In the genomic region with DNA sequence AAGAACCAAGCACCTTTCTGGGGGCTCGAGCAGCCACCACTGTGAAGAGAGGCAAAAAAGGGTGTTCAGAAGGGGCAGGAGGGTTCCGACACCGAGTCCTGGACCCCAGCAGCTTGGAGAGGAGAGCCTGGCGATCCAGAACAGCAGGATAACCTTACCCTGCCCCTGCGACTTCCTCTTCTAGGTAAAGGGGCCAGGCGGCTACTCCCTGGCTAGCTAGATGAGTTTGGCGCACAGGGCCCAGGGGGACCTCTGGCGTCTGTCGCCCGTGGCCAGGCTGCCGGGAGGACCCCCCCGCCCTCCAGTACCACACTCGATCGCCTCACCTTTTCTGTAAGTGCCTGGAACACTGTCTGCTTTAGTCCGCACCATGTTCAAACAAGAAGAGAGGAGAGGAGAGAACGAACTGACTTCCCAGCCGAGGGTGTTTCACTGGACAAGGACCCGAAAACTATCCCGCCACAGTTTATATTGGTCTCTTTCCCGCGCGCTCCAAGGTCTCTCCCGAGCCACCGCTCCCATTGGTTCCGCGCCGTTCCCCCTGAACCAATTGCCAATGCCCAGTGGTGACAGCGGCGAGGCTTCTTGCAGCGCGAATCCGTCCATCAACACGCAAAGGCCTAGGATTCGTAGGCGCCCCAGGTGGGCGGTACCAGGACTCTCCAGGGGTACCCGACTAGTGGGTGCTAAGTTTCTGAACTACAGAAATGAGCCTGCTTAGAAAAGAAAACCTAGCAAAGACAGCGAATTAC, we compare ENCODE assay signal across 8 cellular contexts. TPM values are rescaled to one million over a fixed set of nuclear protein-coding genes. Genes with fewer than 3 reads are reported as not detected.
A peak's percentile ranks its signal among the peaks of the same experiment; 100 is the strongest.
DNase-seq lines count a peak whose midpoint lies in the region; ATAC-seq and TF ChIP-seq lines count a peak whose summit lies in the region.

A gene with protein sequence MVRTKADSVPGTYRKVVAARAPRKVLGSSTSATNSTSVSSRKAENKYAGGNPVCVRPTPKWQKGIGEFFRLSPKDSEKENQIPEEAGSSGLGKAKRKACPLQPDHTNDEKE (minus strand): TSS at position 442 of the 752 bp plus-strand sequence. CDS start 70 bp downstream, at position 372.

- H3K9me3 ChIP-seq in DND-41 (ENCODE audit: insufficient read depth, low read length, severe bottlenecking) (no peaks in the 10 kb centered on the region), Panc1 (ENCODE audit: control insufficient read depth, insufficient read depth, low read depth, low read length) (no peaks in the 10 kb centered on the region), muscle layer of colon (ENCODE audit: low read length) (no peaks in the 10 kb centered on the region)

- peak within 1 kb of the TSS; percentile 90 for H3K4me3 Mint-ChIP-seq in activated T-cell treated with anti-CD3 and anti-CD28 coated beads, Interleukin-2, amount 50 U/mL, for 24 hours

- peak; percentile 97 for DNase-seq in DND-41
- peak; percentile 83 for DNase-seq in Panc1 (ENCODE audit: low read depth, low spot score)
- DNase-seq in activated T-cell treated with anti-CD3 and anti-CD28 coated beads, Interleukin-2, amount 50 U/mL, for 24 hours: peak; percentile 92
- DNase-seq in stimulated activated CD8-positive, alpha-beta memory T cell treated with anti-CD3 and anti-CD28 coated beads, Interleukin-7, amount 100 ng/mL, for 1 hour (ENCODE audit: low read depth in 2 of 2): peak; percentile 77 to 81

- H3K36me3 Mint-ChIP-seq in activated T-cell treated with anti-CD3 and anti-CD28 coated beads, Interleukin-2, amount 50 U/mL, for 24 hours (ENCODE audit: low read depth): peaks cover 43% of the 10 kb centered on the region

- no peaks in the 10 kb centered on the region for H3K27me3 Mint-ChIP-seq in activated T-cell treated with anti-CD3 and anti-CD28 coated beads, Interleukin-2, amount 50 U/mL, for 24 hours

- TSS peak; percentile 91 for BruUV-seq in Panc1 (replicated peaks; lab: Mats Ljungman, UMichigan)

- ATAC-seq in DND-41 (ENCODE audit: insufficient read depth, low read depth): peak; percentile 98
- ATAC-seq in GM21786 (IDR thresholded peaks at IDR 0.05; ENCODE audit: unreplicated experiment): peak; percentile 95
- peak; percentile 98 for ATAC-seq in Panc1
- ATAC-seq in esophagus mucosa: peak; percentile 98

- H3K27ac Mint-ChIP-seq in activated T-cell treated with anti-CD3 and anti-CD28 coated beads, Interleukin-2, amount 50 U/mL, for 24 hours: peak within 1 kb of the TSS; percentile 93

- H3K27me3 ChIP-seq in DND-41 (ENCODE audit: insufficient read depth, low read length, poor library complexity): no peaks in the 10 kb centered on the region
- no peaks in the 10 kb centered on the region for H3K27me3 ChIP-seq in KMS-11 (ENCODE audit: insufficient read depth, low read depth)
- H3K27me3 ChIP-seq in Panc1 (ENCODE audit: control insufficient read depth, insufficient read depth, low read length): no peaks in the 10 kb centered on the region
- no peaks in the 10 kb centered on the region for H3K27me3 ChIP-seq in muscle layer of colon (ENCODE audit: control insufficient read depth in 1 of 2, insufficient read depth in 2 of 2, low read length in 2 of 2)

- H3K9ac ChIP-seq in DND-41 (ENCODE audit: low read depth, low read length): peak within 1 kb of the TSS; percentile 73
- H3K9ac ChIP-seq in KMS-11: peak within 1 kb of the TSS; percentile 75
- no peak within 1 kb of the TSS for H3K9ac ChIP-seq in muscle layer of colon (ENCODE audit: low read length)

- H3K4me1 ChIP-seq in DND-41 (ENCODE audit: insufficient read depth, low read length) (peaks cover 47% of the 10 kb centered on the region), KMS-11 (ENCODE audit: low read depth, poor library complexity, severe bottlenecking) (peaks cover 25% of the 10 kb centered on the region), Panc1 (ENCODE audit: control insufficient read depth, insufficient read depth, low read length) (peaks cover 11% of the 10 kb centered on the region), muscle layer of colon (ENCODE audit: insufficient read depth, low read length) (peaks cover 4% of the 10 kb centered on the region)

- H2AFZ ChIP-seq in DND-41 (ENCODE audit: low read depth, low read length) (peak within 1 kb of the TSS; percentile 81), KMS-11 (ENCODE audit: low read depth) (peak within 1 kb of the TSS; percentile 80)

- intact Hi-C loops in Panc1 (cut with micrococcal nuclease; ENCODE audit: unreplicated experiment): no loop called here

- no peaks in the 10 kb centered on the region for H3K9me3 Mint-ChIP-seq in activated T-cell treated with anti-CD3 and anti-CD28 coated beads, Interleukin-2, amount 50 U/mL, for 24 hours

- in situ Hi-C loops in Panc1 (cut with HindIII; ENCODE audit: low pct_unique_long_range_greater_than_20kb, low sequenced_read_pairs): no loop called here

- H3K4me1 Mint-ChIP-seq in activated T-cell treated with anti-CD3 and anti-CD28 coated beads, Interleukin-2, amount 50 U/mL, for 24 hours (ENCODE audit: low read depth): peaks cover 20% of the 10 kb centered on the region

- peak; percentile 13 for TF ChIP-seq CTCF in DND-41 (IDR thresholded peaks at IDR 0.05; ENCODE audit: borderline replicate concordance, extremely low read depth, low read length, poor library complexity, severe bottlenecking)
- TF ChIP-seq CTCF in KMS-11 (conservative IDR thresholded peaks at IDR 0.05; ENCODE audit: low read depth, low read length): no peak
- TF ChIP-seq CTCF in Panc1 (IDR thresholded peaks at IDR 0.05): no peak

- H3K4me2 ChIP-seq in DND-41 (ENCODE audit: insufficient read depth, low read length) (peak within 1 kb of the TSS; percentile 73), KMS-11 (peak within 1 kb of the TSS; percentile 67)

- CTCF ChIA-PET in Panc1 (lab: Charles Lee): no interaction called here

- POLR2A ChIA-PET in Panc1 (lab: Charles Lee): interaction anchor here (0.5 kb wide), 1 partner anchor 12 kb away, joined by 9 read pairs; no protein-coding TSS in a partner anchor

- H3K36me3 ChIP-seq in DND-41 (ENCODE audit: insufficient read depth, low read length) (peaks cover 20% of the 10 kb centered on the region), KMS-11 (ENCODE audit: insufficient read depth) (no peaks in the 10 kb centered on the region), Panc1 (ENCODE audit: control insufficient read depth, insufficient read depth, low read length) (peaks cover 4% of the 10 kb centered on the region; the same call in 1 of the 2 replicates), muscle layer of colon (ENCODE audit: insufficient read depth, low read length) (no peaks in the 10 kb centered on the region)

- H3K4me3 ChIP-seq in DND-41 (ENCODE audit: low read depth in 1 of 2, low read length in 2 of 2) (peak within 1 kb of the TSS; percentile 72 to 96), KMS-11 (IDR thresholded peaks at IDR 0.05; ENCODE audit: insufficient read depth, low read depth, low read length) (no peak within 1 kb of the TSS), Panc1 (ENCODE audit: low read depth in 2 of 2, low read length in 2 of 2) (peak within 1 kb of the TSS; percentile 68 to 85), muscle layer of colon (ENCODE audit: low read depth in 1 of 2, low read length in 2 of 2) (peak within 1 kb of the TSS; percentile 66 to 71)

- peaks cover 50% of the 10 kb centered on the region for H3K79me2 ChIP-seq in DND-41 (ENCODE audit: insufficient read depth, low read length)
- peaks cover 21% of the 10 kb centered on the region for H3K79me2 ChIP-seq in KMS-11 (ENCODE audit: insufficient read depth, low read depth)

- H4K20me1 ChIP-seq in DND-41 (ENCODE audit: insufficient read depth, low read length) (peaks cover 15% of the 10 kb centered on the region; the same call in 1 of the 2 replicates), KMS-11 (ENCODE audit: insufficient read depth) (no peaks in the 10 kb centered on the region)

- peak within 1 kb of the TSS; percentile 90 for H3K27ac ChIP-seq in DND-41 (ENCODE audit: low read length)
- H3K27ac ChIP-seq in KMS-11: peak within 1 kb of the TSS; percentile 25; the same call in 1 of the 2 replicates
- H3K27ac ChIP-seq in Panc1 (ENCODE audit: low read length): peak within 1 kb of the TSS; percentile 91
- H3K27ac ChIP-seq in muscle layer of colon (ENCODE audit: low read depth, low read length): no peak within 1 kb of the TSS

RNA-seq across cellular contexts. Expression of the gene that starts here (rescaled TPM):
- total RNA-seq in Panc1 (2021; ENCODE audit: unreplicated experiment): 97.8 TPM
- 42.4 TPM for polyA plus RNA-seq in Panc1 (2012; ENCODE audit: insufficient read length)
- total RNA-seq in esophagus mucosa: 18.3 TPM
